ENCODE assay signal across 8 cellular contexts in genomic region chr12:110585231-110585799, GRCh38. TPM values are rescaled to one million over a fixed set of nuclear protein-coding genes. Genes with fewer than 3 reads are reported as not detected.
DNase-seq lines count a peak whose midpoint lies in the region; ATAC-seq and TF ChIP-seq lines count a peak whose summit lies in the region.

No MANE protein-coding gene starts in this region.

- peaks cover 11 to 61% (median 47%) of the 10 kb centered on the region in 4 donors for H3K4me1 Mint-ChIP-seq in naive thymus-derived CD8-positive, alpha-beta T cell

- H3K9ac ChIP-seq in BLaER1, result peak overlapping the region; percentile 47; the same call in 1 of the 2 replicates

- H4K20me1 ChIP-seq in BLaER1, result peaks cover 27% of the 10 kb centered on the region

- H3K27ac Mint-ChIP-seq in naive thymus-derived CD8-positive, alpha-beta T cell, result peak overlapping the region in 9 of 10 donors; percentile 89 to 98 (median 92)

- H3K4me3 ChIP-seq in BLaER1, result peak overlapping the region; percentile 22; the same call in 1 of the 2 replicates
- no peak overlapping the region for H3K4me3 ChIP-seq in choroid plexus epithelial cell (ENCODE audit: low read depth, low read length)

- peaks cover 44% of the 10 kb centered on the region for H3K4me1 ChIP-seq in BLaER1

- H3K4me3 Mint-ChIP-seq in naive thymus-derived CD8-positive, alpha-beta T cell, result peak overlapping the region; percentile 43 to 94 (median 84)

- POLR2A ChIA-PET in naive thymus-derived CD8-positive, alpha-beta T cell (lab: Charles Lee), result interaction anchor here (0.6 to 2.1 kb wide), 11 partner anchors 9 to 462 kb away, joined by 3 to 22 read pairs (median 6); partner anchors contain the start of genes ARPC3, RAD9B, TCTN1 and VPS29

- H3K27me3 Mint-ChIP-seq in naive thymus-derived CD8-positive, alpha-beta T cell, result no peaks in the 10 kb centered on the region

- DNase-seq in OCI-M1 (lab: John Stamatoyannopoulos, UW) (peak; percentile 44), choroid plexus epithelial cell (ENCODE audit: low read depth) (peak; percentile 50), ecto neural progenitor cell (ENCODE audit: low spot score) (no peak)
- peak in 4 of 10 donors; percentile 26 to 45 (median 37) for DNase-seq in naive thymus-derived CD8-positive, alpha-beta T cell

- no peaks in the 10 kb centered on the region for H3K9me3 Mint-ChIP-seq in naive thymus-derived CD8-positive, alpha-beta T cell

- ATAC-seq in naive thymus-derived CD8-positive, alpha-beta T cell, result no peak
- ATAC-seq in GM19324 (IDR thresholded peaks at IDR 0.05; ENCODE audit: low FRiP score, unreplicated experiment) (no peak), HG03432 (IDR thresholded peaks at IDR 0.05; ENCODE audit: unreplicated experiment) (no peak), HG03521 (IDR thresholded peaks at IDR 0.05; ENCODE audit: unreplicated experiment) (no peak)

- peak overlapping the region; percentile 73 for H3K4me2 ChIP-seq in BLaER1

- H3K9me3 ChIP-seq in BLaER1, result no peaks in the 10 kb centered on the region

- no peak for TF ChIP-seq CTCF in choroid plexus epithelial cell (conservative IDR thresholded peaks at IDR 0.05; ENCODE audit: low read depth, low read length)

- H3K36me3 ChIP-seq in BLaER1, result peaks cover 5% of the 10 kb centered on the region; the same call in 1 of the 2 replicates

- peak overlapping the region; percentile 70 for H3K27ac ChIP-seq in BLaER1

- no peaks in the 10 kb centered on the region for H3K36me3 Mint-ChIP-seq in naive thymus-derived CD8-positive, alpha-beta T cell

- no peaks in the 10 kb centered on the region for H3K27me3 ChIP-seq in BLaER1

RNA-seq across cellular contexts. Expression of gene PPTC7, which starts 2.2 kb away (rescaled TPM):
- 10 to 100 TPM; 34.4 to 34.8 TPM for total RNA-seq in naive thymus-derived CD8-positive, alpha-beta T cell
- polyA plus RNA-seq in naive thymus-derived CD8-positive, alpha-beta T cell, result 10 to 100 TPM in 1 of 3 donors, 1 to 10 TPM in 2; 7.6 to 10.2 (median 9.6) TPM

RNA-seq across cellular contexts. Expression of gene TCTN1, which starts 28.6 kb away (rescaled TPM):
- 10 to 100 TPM; 13.4 to 16.2 TPM for total RNA-seq in naive thymus-derived CD8-positive, alpha-beta T cell
- polyA plus RNA-seq in naive thymus-derived CD8-positive, alpha-beta T cell, result 10 to 100 TPM in 2 of 3 donors, 1 to 10 TPM in 1; 8.7 to 16.4 (median 13.6) TPM
